Comparison of ENCODE assay signal across 8 cellular contexts in the genomic region with DNA sequence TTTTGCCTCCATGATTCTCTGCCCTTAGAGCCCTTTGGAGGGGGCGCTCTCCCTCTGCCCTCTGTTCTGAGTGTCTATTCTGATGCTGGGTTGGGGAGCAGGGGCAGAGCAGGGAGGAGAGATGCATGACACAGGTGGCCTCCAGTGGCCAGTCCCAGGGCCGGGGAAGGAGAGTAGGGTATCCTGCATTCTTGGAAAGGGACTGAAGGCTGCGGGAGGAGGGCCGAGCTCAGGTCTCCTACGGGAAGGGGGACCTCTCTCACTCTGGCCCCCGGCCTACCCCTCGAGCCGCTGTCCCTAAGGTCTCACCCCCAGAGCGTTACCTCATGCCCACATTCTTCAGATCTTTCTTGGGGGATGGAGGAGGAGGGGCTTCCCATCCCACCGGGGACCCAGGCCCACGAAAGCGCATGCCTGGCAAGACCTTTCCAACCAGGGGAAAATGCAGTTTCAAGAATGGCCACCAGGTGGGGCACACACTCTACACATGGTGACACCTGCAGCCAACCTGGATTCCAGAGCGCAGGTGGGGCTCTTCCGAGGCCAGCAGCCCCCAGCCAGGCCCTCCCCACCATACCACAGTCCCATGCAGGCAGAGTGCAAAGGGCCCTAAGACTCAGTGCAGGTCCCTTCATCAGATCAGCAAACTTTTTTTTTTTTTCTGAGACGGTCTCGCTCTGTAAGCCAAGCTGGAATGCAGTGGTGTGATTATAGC.
A peak's percentile ranks its signal among the peaks of the same experiment; 100 is the strongest.
DNase-seq lines count a peak whose midpoint lies in the region; ATAC-seq and TF ChIP-seq lines count a peak whose summit lies in the region.

No MANE protein-coding gene starts in this region.

- H3K9me3 Mint-ChIP-seq in activated T-cell treated with anti-CD3 and anti-CD28 coated beads, Interleukin-2, amount 50 U/mL, for 4 hours, result no peaks in the 10 kb centered on the region

- peak in 1 of 2 donors; percentile 39 for ATAC-seq in activated T-cell treated with anti-CD3 and anti-CD28 coated beads, Interleukin-2, amount 50 U/mL, for 4 hours
- no peak for ATAC-seq in HG03039 (IDR thresholded peaks at IDR 0.05; ENCODE audit: unreplicated experiment)

- no peaks in the 10 kb centered on the region for H3K9me2 ChIP-seq in OCI-LY7 (ENCODE audit: insufficient read depth, low read length)

- H3K9me3 ChIP-seq in OCI-LY7 (ENCODE audit: low read length) (no peaks in the 10 kb centered on the region), osteoblast (ENCODE audit: low read depth, low read length) (no peaks in the 10 kb centered on the region), tibial artery (no peaks in the 10 kb centered on the region)

- intact Hi-C loops in OCI-LY7 (cut with micrococcal nuclease; ENCODE audit: unreplicated experiment) (loop anchor here (1.0 to 10.0 kb wide), 5 partner anchors 60 to 852 kb away; a partner anchor contains a TSS), tibial artery (cut with DNase I; ENCODE audit: low total_unique reads) (loop anchor here (2.0 to 5.0 kb wide), 2 partner anchors 270 to 730 kb away; no protein-coding TSS in a partner anchor)

- BruUV-seq in OCI-LY7 (replicated peaks; lab: Mats Ljungman, UMichigan), result no TSS peak

- DNase-seq in Ammon's horn (ENCODE audit: low spot score) (peak; percentile 63), H7 (peak; percentile 93), OCI-LY7 (ENCODE audit: low spot score) (peak; percentile 76), fibroblast of pulmonary artery (ENCODE audit: low read depth) (peak; percentile 49), osteoblast (ENCODE audit: insufficient read length, low spot score, missing footprints) (peak; percentile 88), tibial artery (peak; percentile 77 to 78)
- DNase-seq in activated T-cell treated with anti-CD3 and anti-CD28 coated beads, Interleukin-2, amount 50 U/mL, for 4 hours, result peak; percentile 74

- no peak overlapping the region for H3K4me3 Mint-ChIP-seq in activated T-cell treated with anti-CD3 and anti-CD28 coated beads, Interleukin-2, amount 50 U/mL, for 4 hours

- H3K4me1 ChIP-seq in OCI-LY7 (ENCODE audit: insufficient read depth, low read length, poor library complexity, severe bottlenecking) (no peaks in the 10 kb centered on the region), osteoblast (ENCODE audit: insufficient read depth, low read length) (peaks cover under 1% of the 10 kb centered on the region), tibial artery (peaks cover 0 to 9% (median 8%) of the 10 kb centered on the region in 4 donors)

- H3K36me3 Mint-ChIP-seq in activated T-cell treated with anti-CD3 and anti-CD28 coated beads, Interleukin-2, amount 50 U/mL, for 4 hours (ENCODE audit: insufficient read depth), result no peaks in the 10 kb centered on the region

- H3K36me3 ChIP-seq in H7 (replicated peaks; ENCODE audit: control insufficient read depth, insufficient read depth, low read length) (peaks cover 1% of the 10 kb centered on the region), OCI-LY7 (ENCODE audit: insufficient read depth, low read length) (no peaks in the 10 kb centered on the region), osteoblast (ENCODE audit: insufficient read depth, low read length) (no peaks in the 10 kb centered on the region), tibial artery (no peaks in the 10 kb centered on the region)

- no peak overlapping the region for H3K4me2 ChIP-seq in OCI-LY7 (ENCODE audit: low read length)
- H3K4me2 ChIP-seq in osteoblast (ENCODE audit: insufficient read depth, low read length), result no peak overlapping the region

- TF ChIP-seq CTCF in OCI-LY7 (conservative IDR thresholded peaks at IDR 0.05; ENCODE audit: low read length) (peak; percentile 92), fibroblast of pulmonary artery (IDR thresholded peaks at IDR 0.05; ENCODE audit: low read length, missing control alignments) (peak; percentile 83), osteoblast (IDR thresholded peaks at IDR 0.05; ENCODE audit: extremely low read depth, low read depth, low read length) (peak; percentile 81), tibial artery (IDR thresholded peaks at IDR 0.05) (peak; percentile 90 to 93)

- CTCF ChIA-PET in OCI-LY7 (lab: Charles Lee; ENCODE audit: unreplicated experiment), result interaction anchor here (0.6 kb wide), 1 partner anchor 720 kb away, joined by 3 read pairs; no protein-coding TSS in a partner anchor

- no peaks in the 10 kb centered on the region for H4K20me1 ChIP-seq in OCI-LY7 (ENCODE audit: insufficient read depth, low read length)
- peaks cover 3% of the 10 kb centered on the region for H4K20me1 ChIP-seq in osteoblast (ENCODE audit: insufficient read depth, low read length)

- H3K4me3 ChIP-seq in H7 (ENCODE audit: insufficient read depth, low read depth, low read length) (no peak overlapping the region), OCI-LY7 (ENCODE audit: low read depth, low read length, poor library complexity, severe bottlenecking) (no peak overlapping the region), fibroblast of pulmonary artery (replicated peaks; ENCODE audit: low read depth, low read length) (no peak overlapping the region), osteoblast (ENCODE audit: insufficient read depth, low read length) (no peak overlapping the region), tibial artery (no peak overlapping the region)

- H3K27me3 ChIP-seq in H7 (ENCODE audit: control insufficient read depth, insufficient read depth, low read length), result no peaks in the 10 kb centered on the region
- peaks cover 4% of the 10 kb centered on the region for H3K27me3 ChIP-seq in osteoblast (ENCODE audit: insufficient read depth, low read length)
- H3K27me3 ChIP-seq in tibial artery, result peaks cover 0 to 9% of the 10 kb centered on the region in 2 donors

- H3K27ac ChIP-seq in OCI-LY7 (ENCODE audit: low read depth, low read length, poor library complexity, severe bottlenecking) (no peak overlapping the region), osteoblast (ENCODE audit: low read depth, low read length) (no peak overlapping the region), tibial artery (no peak overlapping the region)

- H3K79me2 ChIP-seq in OCI-LY7 (ENCODE audit: insufficient read depth, low read depth, low read length), result no peaks in the 10 kb centered on the region
- H3K79me2 ChIP-seq in osteoblast (ENCODE audit: insufficient read depth, low read length), result no peaks in the 10 kb centered on the region

- H2AFZ ChIP-seq in OCI-LY7 (ENCODE audit: low read length), result no peak overlapping the region
- H2AFZ ChIP-seq in osteoblast (ENCODE audit: low read length), result no peak overlapping the region

- H3K27me3 Mint-ChIP-seq in activated T-cell treated with anti-CD3 and anti-CD28 coated beads, Interleukin-2, amount 50 U/mL, for 4 hours (ENCODE audit: low read depth), result peaks cover 1% of the 10 kb centered on the region

- no peaks in the 10 kb centered on the region for H3K4me1 Mint-ChIP-seq in activated T-cell treated with anti-CD3 and anti-CD28 coated beads, Interleukin-2, amount 50 U/mL, for 4 hours (ENCODE audit: low read depth)

- POLR2A ChIA-PET in OCI-LY7 (lab: Charles Lee), result interaction anchor here (0.6 to 0.8 kb wide), 4 partner anchors 61 to 526 kb away, joined by 3 read pairs; no protein-coding TSS in a partner anchor
